23 cellular contexts compared by ENCODE assay signal in genomic region chr2:147171961-147172360, GRCh38.
DNase-seq lines count a peak whose midpoint lies in the region; ATAC-seq and TF ChIP-seq lines count a peak whose summit lies in the region.
"Had no signal": no experiment of that assay in that cellular context is flagged by ENCODE, and none has a peak within 500 bp of the region (broad histone marks: within the 10 kb centered on the region; RNA-seq: fewer than 3 reads in every experiment).

No MANE protein-coding gene starts in this region.

- H3K4me1 ChIP-seq in mammary epithelial cell (ENCODE audit: insufficient read depth, low read length) (peaks cover 21% of the 10 kb centered on the region), breast epithelium (no peaks in the 10 kb centered on the region)
- H3K4me1 ChIP-seq: BE2C had no signal

- H3K27ac ChIP-seq in mammary epithelial cell (ENCODE audit: insufficient read depth, low read depth, low read length) (no peak overlapping the region), breast epithelium (no peak overlapping the region)
- H3K27ac ChIP-seq: 22Rv1, RWPE1 had no signal

- H2AFZ ChIP-seq in mammary epithelial cell (ENCODE audit: low read depth, low read length): no peak overlapping the region

- no peaks in the 10 kb centered on the region for H4K20me1 ChIP-seq in mammary epithelial cell (ENCODE audit: insufficient read depth, low read length)

- H3K36me3 ChIP-seq in mammary epithelial cell (ENCODE audit: insufficient read depth, low read length) (no peaks in the 10 kb centered on the region), breast epithelium (no peaks in the 10 kb centered on the region)
- H3K36me3 ChIP-seq: BE2C had no signal

- ATAC-seq in HG03460 (IDR thresholded peaks at IDR 0.05; ENCODE audit: unreplicated experiment): no peak
- ATAC-seq in GM21515 (IDR thresholded peaks at IDR 0.05; ENCODE audit: unreplicated experiment): no peak
- ATAC-seq: PC-3 had no signal

- dilution Hi-C loops in mammary epithelial cell (cut with HindIII; ENCODE audit: low sequenced_read_pairs): no loop called here

- H3K27me3 ChIP-seq in mammary epithelial cell (ENCODE audit: insufficient read depth, low read length) (no peaks in the 10 kb centered on the region), breast epithelium (no peaks in the 10 kb centered on the region)
- H3K27me3 ChIP-seq: BE2C had no signal

- no TSS peak for BruUV-seq in mammary epithelial cell (replicated peaks; lab: Mats Ljungman, UMichigan)

- H3K9me3 ChIP-seq in mammary epithelial cell (replicated peaks; ENCODE audit: insufficient read depth, low read length) (no peaks in the 10 kb centered on the region), breast epithelium (no peaks in the 10 kb centered on the region)
- H3K9me3 ChIP-seq: BE2C, Caco-2 had no signal

- TF ChIP-seq CTCF in mammary epithelial cell (conservative IDR thresholded peaks at IDR 0.05 in 1 of 2, IDR thresholded peaks at IDR 0.05 in 1 of 2; ENCODE audit: extremely low read depth in 1 of 2, insufficient read depth in 1 of 2, low read depth in 1 of 2, low read length in 2 of 2) (no peak), breast epithelium (IDR thresholded peaks at IDR 0.05) (no peak), astrocyte of the cerebellum (IDR thresholded peaks at IDR 0.05; ENCODE audit: low read depth, low read length, missing control alignments) (no peak), fibroblast of villous mesenchyme (IDR thresholded peaks at IDR 0.05; ENCODE audit: insufficient read depth, low read depth, low read length) (no peak)

- peak; percentile 39 for DNase-seq in mammary epithelial cell
- DNase-seq in breast epithelium (ENCODE audit: low spot score in 2 of 2): no peak
- peak; percentile 11 for DNase-seq in astrocyte of the cerebellum (ENCODE audit: low read depth)
- DNase-seq in fibroblast of villous mesenchyme (ENCODE audit: low read depth): peak; percentile 62
- no peak for DNase-seq in hepatic stellate cell (ENCODE audit: low spot score)
- no peak for DNase-seq in stimulated activated CD8-positive, alpha-beta memory T cell treated with anti-CD3 and anti-CD28 coated beads, Interleukin-4, amount 100 ng/mL, for 48 hours
- DNase-seq: BE2C; Caco-2; CD4-positive, CD25-positive, alpha-beta regulatory T cell; DMS153; HFFc6; KG1; NCI-H1417; NCI-H187; NCI-H2107; NCI-H510A treated with DMSO at 0.1 percent for 48 hours; NCI-H774; PC-3; SIG-M5 had no signal

- no peak overlapping the region for H3K9ac ChIP-seq in mammary epithelial cell (ENCODE audit: insufficient read depth, low read length)

- 90% methylated on average over 3 of the region's 3 CpGs for WGBS in mammary epithelial cell (ENCODE audit: low coverage, missing lambda C conversion rate)

- CTCF ChIA-PET in mammary epithelial cell (lab: Charles Lee; ENCODE audit: low non-redundant PET): no interaction called here

- intact Hi-C loops in mammary epithelial cell (cut with micrococcal nuclease): no loop called here
- intact Hi-C loops in breast epithelium (cut with DNase I; ENCODE audit: low total_unique reads): no loop called here

- in situ Hi-C loops in mammary epithelial cell (cut with MboI; ENCODE audit: low sequenced_read_pairs in 2 of 2): no loop called here
- in situ Hi-C loops in astrocyte of the cerebellum (cut with HindIII; ENCODE audit: low sequenced_read_pairs): no loop called here

- H3K79me2 ChIP-seq in mammary epithelial cell (ENCODE audit: insufficient read depth, low read length): no peaks in the 10 kb centered on the region

- no peak overlapping the region for H3K4me2 ChIP-seq in mammary epithelial cell (ENCODE audit: insufficient read depth, low read depth, low read length)

- no peak overlapping the region for H3K4me3 ChIP-seq in mammary epithelial cell (replicated peaks in 1 of 3; ENCODE audit: insufficient read depth in 1 of 3, low read depth in 2 of 3, low read length in 3 of 3)
- H3K4me3 ChIP-seq in breast epithelium: no peak overlapping the region
- H3K4me3 ChIP-seq in astrocyte of the cerebellum (ENCODE audit: low read depth, low read length): no peak overlapping the region
- H3K4me3 ChIP-seq in fibroblast of villous mesenchyme (ENCODE audit: low read depth, low read length): no peak overlapping the region

- no peak for TF ChIP-seq POLR2A in breast epithelium (IDR thresholded peaks at IDR 0.05)

Comparison
In these comparisons a context has a peak if more than half of its experiments do, and no peak if none do; other contexts are left out.
1. DNase-seq: peak in mammary epithelial cell (single experiment), astrocyte of the cerebellum (single experiment) and fibroblast of villous mesenchyme (single experiment); none in breast epithelium (0 of 2), hepatic stellate cell (single experiment) and stimulated activated CD8-positive, alpha-beta memory T cell treated with anti-CD3 and anti-CD28 coated beads, Interleukin-4, amount 100 ng/mL, for 48 hours (single experiment).